In the genomic region with DNA sequence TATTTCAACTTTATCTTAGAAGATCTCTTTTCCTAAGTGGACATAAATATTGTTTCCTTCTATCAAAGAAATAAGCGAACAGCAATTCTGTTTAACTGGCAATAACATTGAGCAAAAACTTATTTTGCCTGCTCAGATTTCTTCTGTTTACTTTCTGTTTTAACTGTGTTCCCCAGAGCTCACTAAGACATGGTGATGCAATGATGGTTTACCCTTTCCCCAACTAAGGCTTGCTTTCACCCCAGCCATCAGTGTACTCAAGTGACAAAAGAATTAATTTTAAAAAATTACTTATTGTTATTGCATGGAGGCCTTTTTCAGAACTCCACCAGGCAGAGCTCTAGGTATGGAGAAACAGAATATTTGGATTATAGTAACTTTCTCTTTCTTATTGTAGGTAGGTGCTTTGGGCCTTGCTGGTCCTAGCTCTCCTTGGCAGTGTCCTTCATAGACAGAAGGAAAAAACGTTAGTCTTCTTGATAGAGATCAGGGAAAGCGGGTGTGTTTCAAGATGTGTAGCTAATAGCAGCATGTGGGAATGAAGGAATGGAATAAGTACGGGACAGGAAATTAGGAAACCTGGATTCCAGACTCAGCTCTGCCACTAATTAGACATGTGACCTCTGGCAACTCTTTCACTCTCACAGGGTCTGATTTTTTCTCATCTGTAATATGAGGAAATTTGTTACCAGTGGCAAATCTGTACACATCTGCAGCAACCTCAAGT, we compare ENCODE assay signal across 16 cellular contexts. TPM values are rescaled to one million over a fixed set of nuclear protein-coding genes. Genes with fewer than 3 reads are reported as not detected.
DNase-seq lines count a peak whose midpoint lies in the region; ATAC-seq, FAIRE-seq and TF ChIP-seq lines count a peak whose summit lies in the region.
"Had no signal": no experiment of that assay in that cellular context is flagged by ENCODE, and none has a peak within 500 bp of the region (broad histone marks: within the 10 kb centered on the region; RNA-seq: fewer than 3 reads in every experiment).

No MANE protein-coding gene starts in this region.

- no peak overlapping the region for H3K27ac ChIP-seq in RWPE2 (ENCODE audit: poor library complexity, severe bottlenecking)
- peak overlapping the region; percentile 36 to 60 (median 54) for H3K27ac ChIP-seq in gastrocnemius medialis
- H3K27ac ChIP-seq: foreskin keratinocyte had no signal

- ATAC-seq in RWPE2 (ENCODE audit: low read depth) (peak; percentile 23; the same call in 1 of the 3 replicates), gastrocnemius medialis (peak; percentile 61 to 69)
- ATAC-seq: foreskin keratinocyte had no signal

- no peaks in the 10 kb centered on the region for H3K27me3 ChIP-seq in RWPE2 (ENCODE audit: insufficient read depth, poor library complexity, severe bottlenecking)
- H3K27me3 ChIP-seq in gastrocnemius medialis: no peaks in the 10 kb centered on the region
- H3K27me3 ChIP-seq: foreskin keratinocyte had no signal

- intact Hi-C loops in gastrocnemius medialis (cut with DNase I; ENCODE audit: low total_unique reads): no loop called here

- H3K36me3 ChIP-seq in RWPE2 (ENCODE audit: low read depth) (no peaks in the 10 kb centered on the region), gastrocnemius medialis (no peaks in the 10 kb centered on the region)

- TF ChIP-seq POLR2A in gastrocnemius medialis (IDR thresholded peaks at IDR 0.05): no peak

- H3K9me3 ChIP-seq in RWPE2 (ENCODE audit: severe bottlenecking): no peaks in the 10 kb centered on the region
- H3K9me3 ChIP-seq in gastrocnemius medialis: no peaks in the 10 kb centered on the region

- H3K4me1 ChIP-seq in RWPE2 (ENCODE audit: insufficient read depth, poor library complexity, severe bottlenecking) (peaks cover 4% of the 10 kb centered on the region), gastrocnemius medialis (no peaks in the 10 kb centered on the region)
- H3K4me1 ChIP-seq: foreskin keratinocyte had no signal

- FAIRE-seq in frontal cortex (lab: Jason Lieb, UNC): no peak

- no peak for TF ChIP-seq CTCF in RWPE2 (IDR thresholded peaks at IDR 0.05; ENCODE audit: poor library complexity, severe bottlenecking)
- no peak for TF ChIP-seq CTCF in fibroblast of villous mesenchyme (IDR thresholded peaks at IDR 0.05; ENCODE audit: insufficient read depth, low read depth, low read length)
- TF ChIP-seq CTCF in gastrocnemius medialis (IDR thresholded peaks at IDR 0.05 in 4 of 5, conservative IDR thresholded peaks at IDR 0.05 in 1 of 5): no peak
- TF ChIP-seq CTCF in GM20000 (IDR thresholded peaks at IDR 0.05; ENCODE audit: extremely low read depth, missing control alignments): no peak

- peak; percentile 62 for DNase-seq in EH (ENCODE audit: low read depth)
- DNase-seq in RWPE2 (ENCODE audit: low spot score): no peak
- DNase-seq in fibroblast of villous mesenchyme (ENCODE audit: low read depth): peak; percentile 77
- DNase-seq in gastrocnemius medialis: peak in 1 of 2 donors; percentile 3
- DNase-seq in frontal cortex (ENCODE audit: low spot score in 2 of 2): no peak
- no peak for DNase-seq in 8988T
- no peak for DNase-seq in UCSD-AML1 (lab: John Stamatoyannopoulos, UW; ENCODE audit: unreplicated experiment)
- DNase-seq in GM20000 (ENCODE audit: low spot score): no peak
- DNase-seq: activated CD8-positive, alpha-beta memory T cell treated with anti-CD3 and anti-CD28 coated beads, Interleukin-2, amount 50 U/mL, for 4 hours; activated naive CD4-positive, alpha-beta T cell; C1 segment of cervical spinal cord; effector CD4-positive, alpha-beta T cell; foreskin keratinocyte; mesendoderm; NCI-H1105; stimulated activated CD4-positive, alpha-beta T cell treated with anti-CD3 and anti-CD28 coated beads, Interleukin-12 subunit alpha, Interleukin-12 subunit beta, amount 100 ng/mL, for 4 hours had no signal

- in situ Hi-C loops in gastrocnemius medialis (cut with MboI; ENCODE audit: low sequenced_read_pairs in 4 of 4): no loop called here

- H3K4me3 ChIP-seq in RWPE2 (ENCODE audit: severe bottlenecking) (no peak overlapping the region), fibroblast of villous mesenchyme (ENCODE audit: low read depth, low read length) (no peak overlapping the region), gastrocnemius medialis (no peak overlapping the region)

RNA-seq across cellular contexts. Expression of a gene that starts 14.6 kb away (rescaled TPM):
- total RNA-seq in fibroblast of villous mesenchyme (41.9 and 42.7 TPM in 2 replicates), gastrocnemius medialis (10 to 100 TPM in 1 of 4 donors, 1 to 10 TPM in 3; 4.4 to 10.1 (median 6.8) TPM), frontal cortex (24.5 TPM)

Comparison
In these comparisons a context has a peak if more than half of its experiments do, and no peak if none do; other contexts are left out.
1. DNase-seq: peak in EH (single experiment) and fibroblast of villous mesenchyme (single experiment); none in RWPE2 (single experiment), frontal cortex (0 of 2), 8988T (single experiment), UCSD-AML1 (single experiment) and GM20000 (single experiment).